Comparison of ENCODE assay signal across 8 cellular contexts in the genomic region with DNA sequence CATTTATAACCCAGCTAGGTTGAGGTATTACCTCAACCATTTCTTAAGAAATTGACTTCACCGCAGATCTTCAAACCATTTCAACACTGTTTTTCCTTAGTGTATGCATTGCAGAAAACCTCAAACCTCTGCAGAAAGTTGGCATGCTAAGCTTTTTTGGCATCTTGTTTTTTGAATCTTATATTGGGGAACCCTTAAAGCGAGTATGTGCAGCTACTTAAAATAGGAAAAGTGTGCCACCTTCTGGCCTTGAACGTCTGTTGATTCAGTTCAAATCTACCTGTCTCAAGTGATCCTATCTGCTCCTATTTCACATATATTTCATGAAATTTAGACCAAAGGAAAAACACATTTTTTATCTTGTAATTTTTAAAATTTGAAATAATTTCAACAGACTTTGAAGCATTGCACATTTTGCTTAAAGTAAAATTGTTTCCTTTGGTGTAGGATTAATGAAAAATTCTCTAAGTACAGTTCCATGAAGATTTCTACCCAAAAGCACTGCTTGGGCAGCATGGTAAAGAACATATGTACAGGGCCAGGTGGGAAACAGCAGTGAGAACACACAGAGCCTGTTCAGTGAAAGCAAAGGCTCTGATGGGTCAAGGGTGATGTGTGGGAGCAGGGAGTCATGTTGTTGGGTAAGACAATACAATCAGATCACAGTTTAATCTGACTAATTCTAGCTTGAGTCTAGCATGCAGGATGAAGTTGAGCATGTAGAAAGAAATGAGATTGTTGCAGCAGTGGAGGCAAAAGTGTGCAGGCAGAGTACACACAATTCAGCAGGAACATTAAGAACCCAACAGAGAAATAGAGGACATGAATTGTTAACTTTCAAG. TPM values are rescaled to one million over a fixed set of nuclear protein-coding genes. Genes with fewer than 3 reads are reported as not detected.
DNase-seq lines count a peak whose midpoint lies in the region; ATAC-seq, FAIRE-seq and TF ChIP-seq lines count a peak whose summit lies in the region.

No MANE protein-coding gene starts in this region.

- peaks cover 53% of the 10 kb centered on the region for H3K4me1 Mint-ChIP-seq in T-helper 17 cell

- DNase-seq in D721Med (ENCODE audit: insufficient read length, low spot score) (peak; percentile 37), NCI-H1694 (lab: John Stamatoyannopoulos, UW) (peak; percentile 59), T-helper 17 cell (peak in 1 of 3 donors; percentile 36), dermis blood vessel endothelial cell (peak; percentile 84), lung (ENCODE audit: low spot score) (peak; percentile 36), superior temporal gyrus (ENCODE audit: extremely low spot score) (peak; percentile 83), OCI-M2 (lab: John Stamatoyannopoulos, UW; ENCODE audit: unreplicated experiment) (no peak)

- no peaks in the 10 kb centered on the region for H3K4me1 ChIP-seq in lung (ENCODE audit: control insufficient read depth in 2 of 2, insufficient read depth in 2 of 2, low read length in 2 of 2)

- peak overlapping the region; percentile 98 for H3K27ac Mint-ChIP-seq in T-helper 17 cell

- peaks cover 4% of the 10 kb centered on the region for H3K36me3 Mint-ChIP-seq in T-helper 17 cell (ENCODE audit: low read depth)

- no peaks in the 10 kb centered on the region for H3K36me3 ChIP-seq in lung (ENCODE audit: control insufficient read depth in 2 of 2, insufficient read depth in 2 of 2, low read length in 2 of 2)

- H3K4me3 ChIP-seq in lung, result no peak overlapping the region

- TF ChIP-seq CTCF in D721Med (IDR thresholded peaks at IDR 0.05; ENCODE audit: insufficient read depth, missing control alignments) (peak; percentile 72), lung (IDR thresholded peaks at IDR 0.05; ENCODE audit: control extremely low read depth, extremely low read depth) (peak; percentile 63)

- WGBS in lung, 2 donors, result 11 to 24% methylated on average over 3 of the region's 3 CpGs

- no peaks in the 10 kb centered on the region for H3K27me3 Mint-ChIP-seq in T-helper 17 cell

- peaks cover 7% of the 10 kb centered on the region for H3K9me3 ChIP-seq in T-helper 17 cell (ENCODE audit: control insufficient read depth, low read length, poor library complexity, severe bottlenecking)
- H3K9me3 ChIP-seq in lung (ENCODE audit: control insufficient read depth in 2 of 2, insufficient read depth in 1 of 2, low read length in 1 of 2), result no peaks in the 10 kb centered on the region

- no peaks in the 10 kb centered on the region for H3K27me3 ChIP-seq in lung (ENCODE audit: control insufficient read depth, insufficient read depth)

- no peak for FAIRE-seq in D721Med (lab: Jason Lieb, UNC)

- no peak overlapping the region for H3K27ac ChIP-seq in lung (ENCODE audit: low read depth in 1 of 2, low read length in 1 of 2)

- peak overlapping the region; percentile 33 for H3K4me3 Mint-ChIP-seq in T-helper 17 cell

- peak; percentile 74 for ATAC-seq in GM21723 (IDR thresholded peaks at IDR 0.05; ENCODE audit: unreplicated experiment)
- ATAC-seq in T-helper 17 cell, result peak; percentile 24
- no peak for ATAC-seq in lung (ENCODE audit: insufficient read depth, low FRiP score)

RNA-seq across cellular contexts. Expression of a gene that starts 17.2 kb away (rescaled TPM):
- total RNA-seq in T-helper 17 cell, result 10 to 100 TPM in 1 of 2 donors, 1 to 10 TPM in 1; 9.2 to 10.3 TPM
- 1.5 and 2.7 TPM in 2 replicates for total RNA-seq in dermis blood vessel endothelial cell
- total RNA-seq in lung, result 1 to 10 TPM; 3.6 to 5.7 TPM
- 1 to 10 TPM; 3.4 to 7.8 TPM for polyA plus RNA-seq in lung

RNA-seq across cellular contexts. Expression of a gene that starts 48.4 kb away (rescaled TPM):
- total RNA-seq in T-helper 17 cell (100 to 1,000 TPM; 124 to 134 TPM), dermis blood vessel endothelial cell (11.4 and 14.3 TPM in 2 replicates), lung (10 to 100 TPM; 27.5 to 32.1 TPM)
- polyA plus RNA-seq in lung, result 10 to 100 TPM; 26.8 to 38.3 TPM
